Comparison of ENCODE assay signal across 4 cellular contexts in genomic region chr6:89255417-89255816, GRCh38. TPM values are rescaled to one million over a fixed set of nuclear protein-coding genes. Genes with fewer than 3 reads are reported as not detected.
"Had no signal": no experiment of that assay in that cellular context is flagged by ENCODE, and none has a peak within 500 bp of the region (broad histone marks: within the 10 kb centered on the region; RNA-seq: fewer than 3 reads in every experiment).

No MANE protein-coding gene starts in this region.

- ATAC-seq: GM12878 had no signal

- DNase-seq: GDM1, GF-D8 had no signal

- H3K4me3 ChIP-seq: GM12878 had no signal

RNA-seq across cellular contexts. Expression of gene GABRR1, which starts 38.3 kb away (rescaled TPM):
- total RNA-seq: G401, GM12878 had no signal

RNA-seq across cellular contexts. Expression of gene GABRR2, which starts 59.7 kb away (rescaled TPM):
- total RNA-seq: G401 had no signal
